Comparison of ENCODE assay signal across 16 cellular contexts in the genomic region with DNA sequence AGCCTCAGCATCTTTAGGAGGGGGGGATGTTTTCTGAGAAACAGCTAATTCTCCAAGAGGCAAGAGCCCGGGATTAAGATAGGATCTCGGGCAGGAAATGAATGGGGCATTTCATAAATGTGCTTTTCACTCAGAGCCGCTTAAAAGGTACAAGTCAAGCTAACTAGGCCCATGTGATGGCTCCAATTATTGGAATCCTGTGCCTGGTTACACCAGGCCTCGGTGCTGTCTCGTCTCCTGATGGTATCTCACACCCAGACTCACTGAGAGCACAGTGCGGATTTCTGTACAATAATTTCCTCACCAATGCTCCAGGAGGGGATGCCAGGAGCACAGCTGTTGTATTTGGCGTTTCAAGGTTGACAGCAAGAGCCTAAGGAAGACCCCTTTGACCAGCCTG.
DNase-seq lines count a peak whose midpoint lies in the region; ATAC-seq and TF ChIP-seq lines count a peak whose summit lies in the region.
"Had no signal": no experiment of that assay in that cellular context is flagged by ENCODE, and none has a peak within 500 bp of the region (broad histone marks: within the 10 kb centered on the region; RNA-seq: fewer than 3 reads in every experiment).

No MANE protein-coding gene starts in this region.

- H3K9me3 ChIP-seq in BLaER1: 0 out of 2 replicates have a peak, but pooled peaks cover 8% of the 10 kb centered on the region
- no peaks in the 10 kb centered on the region for H3K9me3 ChIP-seq in SK-N-SH
- no peaks in the 10 kb centered on the region for H3K9me3 ChIP-seq in sigmoid colon

- H3K9me2 ChIP-seq in SK-N-SH: no peaks in the 10 kb centered on the region

- TF ChIP-seq RAD21 in SK-N-SH (IDR thresholded peaks at IDR 0.05; ENCODE audit: low read length): peak; percentile 49

- CTCF ChIA-PET in SK-N-SH (lab: Yijun Ruan, JAX): interaction anchor here (1.0 to 3.6 kb wide), 9 partner anchors 9 to 342 kb away, joined by 3 to 11 read pairs (median 8); a partner anchor contains a TSS

- H3K4me2 ChIP-seq in BLaER1 (peak overlapping the region; percentile 63), SK-N-SH (no peak overlapping the region)
- H3K4me2 ChIP-seq: GM23338 had no signal

- no peak overlapping the region for H3K9ac ChIP-seq in BLaER1
- no peak overlapping the region for H3K9ac ChIP-seq in SK-N-SH

- TF ChIP-seq CTCF in SK-N-SH (IDR thresholded peaks at IDR 0.05): no peak
- no peak for TF ChIP-seq CTCF in sigmoid colon (IDR thresholded peaks at IDR 0.05)

- DNase-seq in SK-N-SH: peak; percentile 82
- peak; percentile 69 for DNase-seq in islet precursor cell
- DNase-seq in sigmoid colon: peak; percentile 37
- DNase-seq in T-helper 2 cell: no peak
- DNase-seq in amniotic stem cell (lab: John Stamatoyannopoulos, UW): no peak
- no peak for DNase-seq in putamen (ENCODE audit: low spot score)
- DNase-seq: ACHN; CD8-positive, alpha-beta T cell; COR-L47; DMS153; DMS79 treated with DMSO at 0.1 percent for 48 hours; EL; H7 had no signal

- 27% methylated on average over 7 of the region's 7 CpGs for WGBS in SK-N-SH (ENCODE audit: low lambda C conversion rate)
- WGBS in sigmoid colon, 2 donors: 83 to 87% methylated on average over 7 of the region's 7 CpGs

- no peaks in the 10 kb centered on the region for H3F3A ChIP-seq in SK-N-SH (replicated peaks; ENCODE audit: insufficient read depth)

- no peak for TF ChIP-seq POLR2A in sigmoid colon (IDR thresholded peaks at IDR 0.05)

- H3K27me3 ChIP-seq in BLaER1 (no peaks in the 10 kb centered on the region), SK-N-SH (ENCODE audit: insufficient read depth) (0 out of 2 replicates have a peak, but pooled peaks cover 16% of the 10 kb centered on the region), sigmoid colon (no peaks in the 10 kb centered on the region)

- intact Hi-C loops in sigmoid colon (cut with DNase I): no loop called here

- H2AFZ ChIP-seq in SK-N-SH (ENCODE audit: low read depth): no peak overlapping the region
- H2AFZ ChIP-seq: GM23338 had no signal

- H3K4me1 ChIP-seq in BLaER1: peaks cover 42% of the 10 kb centered on the region
- peaks cover 0 to 34% of the 10 kb centered on the region in 2 experiments; a peak in 2 of 4 replicates for H3K4me1 ChIP-seq in SK-N-SH (ENCODE audit: control insufficient read depth in 1 of 2, insufficient read depth in 2 of 2, low read depth in 1 of 2, low read length in 1 of 2)
- no peaks in the 10 kb centered on the region for H3K4me1 ChIP-seq in sigmoid colon

- TF ChIP-seq EP300 in SK-N-SH (IDR thresholded peaks at IDR 0.05; ENCODE audit: borderline replicate concordance in 1 of 2, low read depth in 1 of 2, low read length in 1 of 2): peak in 1 of 2 experiments; percentile 92; a peak in 2 of 4 replicates
- no peak for TF ChIP-seq EP300 in sigmoid colon (IDR thresholded peaks at IDR 0.05)

- POLR2A ChIA-PET in SK-N-SH (lab: Yijun Ruan, JAX): interaction anchor here (1.1 kb wide), 1 partner anchor 27 kb away, joined by 3 read pairs; no protein-coding TSS in a partner anchor

- ATAC-seq in GM18858 (IDR thresholded peaks at IDR 0.05; ENCODE audit: unreplicated experiment): no peak
- ATAC-seq: CD8-positive, alpha-beta T cell; GM23338 had no signal

- no peak overlapping the region for H3K27ac ChIP-seq in BLaER1
- peak overlapping the region; percentile 37 to 98; a peak in 3 of 4 replicates for H3K27ac ChIP-seq in SK-N-SH (ENCODE audit: low read depth in 2 of 2, low read length in 1 of 2)
- H3K27ac ChIP-seq in sigmoid colon: no peak overlapping the region

- no peaks in the 10 kb centered on the region for H3K36me3 ChIP-seq in BLaER1
- H3K36me3 ChIP-seq in SK-N-SH (replicated peaks in 1 of 2; ENCODE audit: control insufficient read depth in 1 of 2, insufficient read depth in 2 of 2, low read length in 1 of 2): no peaks in the 10 kb centered on the region
- no peaks in the 10 kb centered on the region for H3K36me3 ChIP-seq in sigmoid colon

- H4K20me1 ChIP-seq in BLaER1 (no peaks in the 10 kb centered on the region), SK-N-SH (ENCODE audit: insufficient read depth) (no peaks in the 10 kb centered on the region)

- no peaks in the 10 kb centered on the region for H3K79me2 ChIP-seq in SK-N-SH (ENCODE audit: insufficient read depth)

- no peak overlapping the region for H3K4me3 ChIP-seq in BLaER1
- H3K4me3 ChIP-seq in SK-N-SH (ENCODE audit: low read depth in 2 of 2, low read length in 1 of 2): no peak overlapping the region
- H3K4me3 ChIP-seq in sigmoid colon: no peak overlapping the region
- H3K4me3 ChIP-seq: GM23338 had no signal

TF ChIP-seq in SK-N-SH, 30 proteins besides CTCF, POLR2A, EP300 and RAD21:
- TF ChIP-seq SMC3 (IDR thresholded peaks at IDR 0.05; ENCODE audit: low read depth, low read length): peak; percentile 19; the same call in 1 of the 2 replicates
- TF ChIP-seq NFIC (IDR thresholded peaks at IDR 0.05; ENCODE audit: borderline replicate concordance): no peak
- peak; percentile 70 for TF ChIP-seq MXI1 (IDR thresholded peaks at IDR 0.05; ENCODE audit: low read depth, low read length)
- peak; percentile 96 for TF ChIP-seq RCOR1 (IDR thresholded peaks at IDR 0.05; ENCODE audit: low read length)
- TF ChIP-seq, protein P1, sequence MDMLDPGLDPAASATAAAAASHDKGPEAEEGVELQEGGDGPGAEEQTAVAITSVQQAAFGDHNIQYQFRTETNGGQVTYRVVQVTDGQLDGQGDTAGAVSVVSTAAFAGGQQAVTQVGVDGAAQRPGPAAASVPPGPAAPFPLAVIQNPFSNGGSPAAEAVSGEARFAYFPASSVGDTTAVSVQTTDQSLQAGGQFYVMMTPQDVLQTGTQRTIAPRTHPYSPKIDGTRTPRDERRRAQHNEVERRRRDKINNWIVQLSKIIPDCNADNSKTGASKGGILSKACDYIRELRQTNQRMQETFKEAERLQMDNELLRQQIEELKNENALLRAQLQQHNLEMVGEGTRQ (IDR thresholded peaks at IDR 0.05; ENCODE audit: borderline replicate concordance, low read depth, low read length): peak; percentile 18; the same call in 1 of the 2 replicates
- TF ChIP-seq FOSL2 (IDR thresholded peaks at IDR 0.05; ENCODE audit: borderline replicate concordance, low read depth): no peak
- TF ChIP-seq CHD2 (IDR thresholded peaks at IDR 0.05; ENCODE audit: low read length, partially characterized antibody): peak; percentile 75
- no peak for TF ChIP-seq JUND (IDR thresholded peaks at IDR 0.05)
- peak; percentile 79; the same call in 1 of the 2 replicates for TF ChIP-seq FOXJ3 (CRISPR knock-in tag; IDR thresholded peaks at IDR 0.05)
- peak; percentile 96 for TF ChIP-seq GATA2 (CRISPR knock-in tag; IDR thresholded peaks at IDR 0.05)
- TF ChIP-seq, protein P2, sequence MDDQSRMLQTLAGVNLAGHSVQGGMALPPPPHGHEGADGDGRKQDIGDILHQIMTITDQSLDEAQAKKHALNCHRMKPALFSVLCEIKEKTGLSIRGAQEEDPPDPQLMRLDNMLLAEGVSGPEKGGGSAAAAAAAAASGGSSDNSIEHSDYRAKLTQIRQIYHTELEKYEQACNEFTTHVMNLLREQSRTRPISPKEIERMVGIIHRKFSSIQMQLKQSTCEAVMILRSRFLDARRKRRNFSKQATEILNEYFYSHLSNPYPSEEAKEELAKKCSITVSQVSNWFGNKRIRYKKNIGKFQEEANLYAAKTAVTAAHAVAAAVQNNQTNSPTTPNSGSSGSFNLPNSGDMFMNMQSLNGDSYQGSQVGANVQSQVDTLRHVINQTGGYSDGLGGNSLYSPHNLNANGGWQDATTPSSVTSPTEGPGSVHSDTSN (IDR thresholded peaks at IDR 0.05): no peak

Comparison
In these comparisons a context has a peak if more than half of its experiments do, and no peak if none do; other contexts are left out.
1. H3K27ac ChIP-seq: peak in SK-N-SH (2 of 2); none in BLaER1 (single experiment) and sigmoid colon (0 of 4).
2. DNase-seq: peak in SK-N-SH (single experiment), islet precursor cell (single experiment) and sigmoid colon (single experiment); none in T-helper 2 cell (0 of 5), amniotic stem cell (single experiment) and putamen (single experiment).